ENCODE assay signal across 33 cellular contexts in genomic region chrY:12841368-12841767, GRCh38.
"Had no signal": no experiment of that assay in that cellular context is flagged by ENCODE, and none has a peak within 500 bp of the region (broad histone marks: within the 10 kb centered on the region; RNA-seq: fewer than 3 reads in every experiment).

No MANE protein-coding gene starts in this region.

- H3K4me1 ChIP-seq: SJSA1 had no signal

- H3K4me3 ChIP-seq: PC-9, SJSA1 had no signal

- H3K27ac ChIP-seq: KMS-11, PC-9, RWPE1, SJSA1 had no signal

- H3K9me3 ChIP-seq: SJSA1, SK-N-SH had no signal

- DNase-seq: Karpas-422, KBM-7, MM.1S, NCI-H1048, NCI-H1092 treated with DMSO at 0.1 percent for 48 hours, NCI-H1105 treated with DMSO at 0.1 percent for 48 hours, NCI-H1417, NCI-H1436, NCI-H146, NCI-H1694, NCI-H187, NCI-H1930, NCI-H2029 treated with DMSO at 0.1 percent for 48 hours, NCI-H2081 treated with DMSO at 0.1 percent for 48 hours, NCI-H2107, NCI-H2171, NCI-H226, NCI-H446 treated with DMSO at 0.1 percent for 48 hours, NCI-H510A, NCI-H524, NCI-H526, NCI-H69, NCI-H748 treated with DMSO at 0.1 percent for 48 hours, NCI-H82, PC-9, Right ventricle myocardium superior, SHP77 treated with DMSO at 0.1 percent for 48 hours, SK-N-SH, SW 1271 had no signal

- H3K27me3 ChIP-seq: SJSA1 had no signal

- ATAC-seq: Panc1 had no signal
